29 cellular contexts compared by ENCODE assay signal in genomic region chr9:135228983-135229625, GRCh38.
"Had no signal": no experiment of that assay in that cellular context is flagged by ENCODE, and none has a peak within 500 bp of the region (broad histone marks: within the 10 kb centered on the region; RNA-seq: fewer than 3 reads in every experiment).

No MANE protein-coding gene starts in this region.

- H3K27ac ChIP-seq: coronary artery, dorsolateral prefrontal cortex, gastrocnemius medialis, hepatocyte, skin epidermis, stomach, tibial artery had no signal

- H3K4me1 Mint-ChIP-seq: immature natural killer cell; naive B cell; neural crest cell; stimulated activated naive B cell treated with anti-CD40 and anti-IgM and Interleukin-4, amounts not matched to agents 10 μg/mL and 1 μg/mL and 100 μg/mL, for 72 hours had no signal

- H3K4me1 ChIP-seq: gastrocnemius medialis, tibial artery had no signal

- H3K27ac Mint-ChIP-seq: activated naive CD4-positive, alpha-beta T cell treated with anti-CD3 and anti-CD28 coated beads, Interleukin-2, amount 50 U/mL, for 72 hours; activated T-cell treated with anti-CD3 and anti-CD28 coated beads, Interleukin-2, amount 50 U/mL, for 72 hours; immature natural killer cell; naive B cell; stimulated activated naive B cell treated with anti-CD40 and anti-IgM and Interleukin-4, amounts not matched to agents 10 μg/mL and 1 μg/mL and 100 μg/mL, for 72 hours; T-helper 2 cell treated with Interferon-gamma antibody and Interleukin-4, amounts not matched to agents 5 μg/mL and 100 μg/mL, for 36 hours had no signal

- H3K9me3 ChIP-seq: gastrocnemius medialis had no signal

- H3K36me3 Mint-ChIP-seq: immature natural killer cell; naive B cell; stimulated activated naive B cell treated with anti-CD40 and anti-IgM and Interleukin-4, amounts not matched to agents 10 μg/mL and 1 μg/mL and 100 μg/mL, for 72 hours had no signal

- H3K4me3 Mint-ChIP-seq: activated T-cell treated with anti-CD3 and anti-CD28 coated beads, Interleukin-2, amount 50 U/mL, for 72 hours; immature natural killer cell; neural crest cell; stimulated activated naive B cell treated with anti-CD40 and anti-IgM and Interleukin-4, amounts not matched to agents 10 μg/mL and 1 μg/mL and 100 μg/mL, for 72 hours; T-helper 2 cell treated with Interferon-gamma antibody and Interleukin-4, amounts not matched to agents 5 μg/mL and 100 μg/mL, for 36 hours had no signal

- DNase-seq: activated CD4-positive, alpha-beta T cell treated with anti-CD3 and anti-CD28 coated beads for 4 hours; activated CD4-positive, alpha-beta T cell treated with anti-CD3 and anti-CD28 coated beads, Interleukin-2, amount 50 U/mL, for 4 hours; activated CD4-positive, CD25-positive, alpha-beta regulatory T cell; activated naive CD4-positive, alpha-beta T cell; activated T-cell treated with anti-CD3 and anti-CD28 coated beads for 4 hours; activated T-cell treated with anti-CD3 and anti-CD28 coated beads, Interleukin-2, amount 50 U/mL, for 72 hours; cerebellar nuclear complex; effector memory CD4-positive, alpha-beta T cell; erythroblast; gastrocnemius medialis; immature natural killer cell; mammary epithelial cell; naive B cell; occipital lobe; stimulated activated CD4-positive, alpha-beta T cell treated with anti-CD3 and anti-CD28 coated beads, Interleukin-4, amount 100 ng/mL, for 4 hours; stimulated activated CD8-positive, alpha-beta memory T cell treated with anti-CD3 and anti-CD28 coated beads, Interleukin-4, amount 100 ng/mL, for 48 hours; stimulated activated naive B cell treated with anti-CD40 and anti-IgM and Interleukin-4, amounts not matched to agents 10 μg/mL and 1 μg/mL and 100 μg/mL, for 72 hours; stomach; T-helper 1 cell; tibial artery had no signal

- H3K4me3 ChIP-seq: coronary artery, dorsolateral prefrontal cortex, gastrocnemius medialis, hepatocyte, skin epidermis, stomach, tibial artery had no signal

- H3K9me3 Mint-ChIP-seq: T-helper 2 cell treated with Interferon-gamma antibody and Interleukin-4, amounts not matched to agents 5 μg/mL and 100 μg/mL, for 36 hours had no signal

- ATAC-seq: activated naive CD4-positive, alpha-beta T cell treated with anti-CD3 and anti-CD28 coated beads, Interleukin-2, amount 50 U/mL, for 72 hours; activated T-cell treated with anti-CD3 and anti-CD28 coated beads, Interleukin-2, amount 50 U/mL, for 72 hours; gastrocnemius medialis; left lobe of liver; sciatic nerve; stimulated activated naive B cell treated with anti-CD40 and anti-IgM and Interleukin-4, amounts not matched to agents 10 μg/mL and 1 μg/mL and 100 μg/mL, for 72 hours had no signal

- H3K36me3 ChIP-seq: gastrocnemius medialis, stomach, tibial artery had no signal
